In the genomic region with DNA sequence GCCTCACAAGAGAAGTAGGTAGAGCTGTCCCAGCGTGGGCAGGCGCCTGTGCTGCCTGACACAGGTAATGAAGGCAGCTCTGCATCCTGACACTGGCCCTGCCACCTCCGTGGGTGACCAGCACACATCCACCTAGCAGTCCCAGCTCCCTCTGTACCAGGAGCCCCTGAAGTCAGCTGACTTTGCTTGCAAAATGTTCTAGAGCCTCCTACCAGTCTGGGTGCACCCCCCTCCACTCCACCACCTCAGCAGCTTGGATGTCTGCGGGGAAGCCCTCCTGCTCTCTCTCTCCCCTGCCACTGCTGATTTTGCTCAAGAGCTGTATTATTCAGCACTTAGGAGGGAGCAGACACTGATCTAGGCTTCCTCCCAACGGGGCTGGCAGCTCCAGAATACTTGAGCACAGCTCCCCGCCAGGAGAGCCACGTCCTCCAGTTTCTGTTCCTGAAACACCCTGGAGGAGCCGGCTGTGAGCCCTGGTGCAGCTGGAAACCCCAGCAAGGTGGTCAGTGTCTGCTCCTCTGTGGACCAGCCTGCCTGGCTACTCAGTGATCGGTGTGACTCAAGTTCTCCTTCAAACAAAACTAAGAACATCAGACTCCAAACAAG, we compare ENCODE assay signal across 6 cellular contexts. TPM values are rescaled to one million over a fixed set of nuclear protein-coding genes. Genes with fewer than 3 reads are reported as not detected.
DNase-seq lines count a peak whose midpoint lies in the region; ATAC-seq and TF ChIP-seq lines count a peak whose summit lies in the region.

No MANE protein-coding gene starts in this region.

- H3K9me1 ChIP-seq in IMR-90 (ENCODE audit: insufficient read depth, low read length): no peaks in the 10 kb centered on the region; the same call in none of the 2 replicates

- no peaks in the 10 kb centered on the region for H3K9me3 Mint-ChIP-seq in activated naive CD4-positive, alpha-beta T cell treated with anti-CD3 and anti-CD28 coated beads for 36 hours

- no peak for TF ChIP-seq POLR2A in IMR-90 (IDR thresholded peaks at IDR 0.05; ENCODE audit: low read depth, low read length)

- H3K4me1 Mint-ChIP-seq in activated naive CD4-positive, alpha-beta T cell treated with anti-CD3 and anti-CD28 coated beads for 36 hours (ENCODE audit: low read depth): peaks cover 63% of the 10 kb centered on the region

- H3K14ac ChIP-seq in IMR-90 (replicated peaks; ENCODE audit: low read depth, low read length): peak overlapping the region; percentile 55; the same call in 1 of the 2 replicates

- H3K36me3 Mint-ChIP-seq in activated naive CD4-positive, alpha-beta T cell treated with anti-CD3 and anti-CD28 coated beads for 36 hours (ENCODE audit: low read depth): peaks cover 15% of the 10 kb centered on the region

- H4K8ac ChIP-seq in IMR-90 (ENCODE audit: low read depth in 2 of 2, low read length in 2 of 2): no peak overlapping the region; a peak in 1 of 4 replicates

- dilution Hi-C loops in IMR-90 (cut with HindIII; ENCODE audit: low sequenced_read_pairs, unreplicated experiment): no loop called here

- H2BK20ac ChIP-seq in IMR-90 (ENCODE audit: low read depth, low read length): no peak overlapping the region

- CTCF ChIA-PET in IMR-90 (lab: Yijun Ruan, JAX): interaction anchor here (0.7 kb wide), 1 partner anchor 77 kb away, joined by 3 read pairs; no protein-coding TSS in a partner anchor
- CTCF ChIA-PET in activated naive CD4-positive, alpha-beta T cell treated with anti-CD3 and anti-CD28 coated beads for 36 hours (lab: Charles Lee): interaction anchor here (0.8 to 1.3 kb wide), 5 partner anchors 13 to 153 kb away, joined by 3 to 6 read pairs (median 5); no protein-coding TSS in a partner anchor

- no peaks in the 10 kb centered on the region for H3K9me3 ChIP-seq in IMR-90 (ENCODE audit: control insufficient read depth, insufficient read depth, low read length)
- peaks cover 0 to 2% of the 10 kb centered on the region in 2 donors for H3K9me3 ChIP-seq in lung (ENCODE audit: control insufficient read depth in 2 of 2, insufficient read depth in 1 of 2, low read length in 1 of 2)

- ATAC-seq in IMR-90 (ENCODE audit: low read depth): no peak
- ATAC-seq in lung (ENCODE audit: insufficient read depth, low FRiP score): no peak
- no peak for ATAC-seq in activated CD4-positive, CD25-positive, alpha-beta regulatory T cell treated with anti-CD3 and anti-CD28 coated beads, Interleukin-2, amount 50 U/mL, for 24 hours
- ATAC-seq in HG03439 (IDR thresholded peaks at IDR 0.05; ENCODE audit: unreplicated experiment): no peak

- no peak overlapping the region for H4K5ac ChIP-seq in IMR-90 (ENCODE audit: low read depth, low read length)

- no peak overlapping the region; the same call in 1 of the 2 replicates for H2AK5ac ChIP-seq in IMR-90 (ENCODE audit: low read depth, low read length)

- POLR2A ChIA-PET in IMR-90 (lab: Charles Lee; ENCODE audit: unreplicated experiment): no interaction called here

- peak overlapping the region; percentile 20; the same call in 1 of the 2 replicates for H3K56ac ChIP-seq in IMR-90 (ENCODE audit: extremely low read depth, insufficient read depth, low read length)

- peaks cover 25 to 74% of the 10 kb centered on the region in 2 experiments for H3K79me1 ChIP-seq in IMR-90 (ENCODE audit: low read depth in 1 of 2, low read length in 2 of 2)

- H2BK5ac ChIP-seq in IMR-90 (ENCODE audit: low read depth, low read length, poor library complexity, severe bottlenecking): no peak overlapping the region

- H3K27ac ChIP-seq in IMR-90 (ENCODE audit: insufficient read depth, low read length): no peak overlapping the region; the same call in 1 of the 2 replicates
- H3K27ac ChIP-seq in lung (ENCODE audit: low read depth in 1 of 2, low read length in 1 of 2): peak overlapping the region; percentile 86 to 92

- H3K4me1 ChIP-seq in IMR-90 (ENCODE audit: control insufficient read depth, insufficient read depth, low read length) (peaks cover 19% of the 10 kb centered on the region), lung (ENCODE audit: control insufficient read depth in 2 of 2, insufficient read depth in 2 of 2, low read length in 2 of 2) (peaks cover 5 to 41% of the 10 kb centered on the region in 2 donors)

- no peaks in the 10 kb centered on the region for H3K27me3 Mint-ChIP-seq in activated naive CD4-positive, alpha-beta T cell treated with anti-CD3 and anti-CD28 coated beads for 36 hours (ENCODE audit: low read depth)

- H3K4me3 Mint-ChIP-seq in activated naive CD4-positive, alpha-beta T cell treated with anti-CD3 and anti-CD28 coated beads for 36 hours: peak overlapping the region; percentile 84

- DNase-seq in IMR-90: peak; percentile 34
- DNase-seq in activated naive CD4-positive, alpha-beta T cell treated with anti-CD3 and anti-CD28 coated beads for 36 hours: peak; percentile 64
- no peak for DNase-seq in lung (ENCODE audit: low spot score)
- DNase-seq in NCI-H2171 (lab: John Stamatoyannopoulos, UW): no peak

- H4K20me1 ChIP-seq in IMR-90 (ENCODE audit: insufficient read depth, low read length): peaks cover 10% of the 10 kb centered on the region; the same call in 1 of the 2 replicates

- peak overlapping the region; percentile 94 for H2AFZ ChIP-seq in IMR-90 (replicated peaks; ENCODE audit: low read length, poor library complexity)

- TF ChIP-seq RAD21 in IMR-90 (IDR thresholded peaks at IDR 0.05; ENCODE audit: low read length): no peak

- no peak overlapping the region for H3K18ac ChIP-seq in IMR-90 (ENCODE audit: low read depth, low read length)

- peak overlapping the region; percentile 43 for H3K9ac ChIP-seq in IMR-90 (ENCODE audit: low read depth, low read length)

- peak overlapping the region; percentile 74 for H3K27ac Mint-ChIP-seq in activated naive CD4-positive, alpha-beta T cell treated with anti-CD3 and anti-CD28 coated beads for 36 hours

- H4K91ac ChIP-seq in IMR-90 (ENCODE audit: insufficient read depth, low read depth, low read length): 0 out of 2 replicates have a peak overlapping the region, but pooled peaks have one; percentile 27

- in situ Hi-C loops in IMR-90 (cut with MboI; ENCODE audit: low sequenced_read_pairs): no loop called here

- H2BK15ac ChIP-seq in IMR-90 (ENCODE audit: low read depth, low read length): no peak overlapping the region

- peak overlapping the region; percentile 57 for H3K4ac ChIP-seq in IMR-90 (ENCODE audit: low read depth, low read length)

- no TSS peak for BruUV-seq in IMR-90 (replicated peaks; lab: Mats Ljungman, UMichigan)

- H3K27me3 ChIP-seq in IMR-90 (ENCODE audit: control insufficient read depth, insufficient read depth, low read length) (no peaks in the 10 kb centered on the region), lung (ENCODE audit: control insufficient read depth, insufficient read depth) (no peaks in the 10 kb centered on the region)

- WGBS in IMR-90 (ENCODE audit: extremely low coverage in 2 of 2, insufficient read length in 1 of 2), 2 experiments: 47% methylated on average over 3 of the region's 9 CpGs; no CpG with 5 or more reads in 1 of the 2 experiments
- 21 to 25% methylated on average over 9 of the region's 9 CpGs for WGBS in lung, 2 donors

- H2AK9ac ChIP-seq in IMR-90 (replicated peaks; ENCODE audit: low read depth, low read length, poor library complexity): peak overlapping the region; percentile 75

- peak overlapping the region; percentile 81 for H3K23ac ChIP-seq in IMR-90 (ENCODE audit: low read depth, low read length)

- H3K4me3 ChIP-seq in IMR-90 (ENCODE audit: insufficient read depth, low read depth, low read length): peak overlapping the region; percentile 95
- peak overlapping the region; percentile 75 for H3K4me3 ChIP-seq in lung

- peaks cover 3% of the 10 kb centered on the region for H3K36me3 ChIP-seq in IMR-90 (ENCODE audit: control insufficient read depth, insufficient read depth, low read length)
- peaks cover 0 to 7% of the 10 kb centered on the region in 2 donors for H3K36me3 ChIP-seq in lung (ENCODE audit: control insufficient read depth in 2 of 2, insufficient read depth in 2 of 2, low read length in 2 of 2)

- no peak for TF ChIP-seq CTCF in IMR-90 (conservative IDR thresholded peaks at IDR 0.05; ENCODE audit: low read depth, low read length)
- no peak for TF ChIP-seq CTCF in lung (IDR thresholded peaks at IDR 0.05; ENCODE audit: control extremely low read depth, extremely low read depth)

- no peak overlapping the region for H2BK120ac ChIP-seq in IMR-90 (ENCODE audit: low read depth, low read length)

- intact Hi-C loops in IMR-90 (cut with micrococcal nuclease): no loop called here
- intact Hi-C loops in activated naive CD4-positive, alpha-beta T cell treated with anti-CD3 and anti-CD28 coated beads for 36 hours (cut with micrococcal nuclease): loop anchor here (1.0 to 10.0 kb wide), 2 partner anchors 135 to 390 kb away; a partner anchor contains a TSS

- H3K4me2 ChIP-seq in IMR-90 (ENCODE audit: low read depth, low read length): peak overlapping the region; percentile 60

RNA-seq across cellular contexts. Expression of a gene that starts 1.0 kb away (rescaled TPM):
- 6.9 and 8.1 TPM in 2 replicates for total RNA-seq in IMR-90 (2012; rRNA removed)
- polyA plus RNA-seq in IMR-90 (2012; rRNA removed): 17.4 and 24.1 TPM in 2 replicates
- 13.4 and 20.8 TPM in 2 replicates for polyA plus RNA-seq in IMR-90 (2012; cell fraction: cytosol; rRNA removed)
- 31.6 and 83.7 TPM in 2 replicates for polyA plus RNA-seq in IMR-90 (2012; cell fraction: nucleus; rRNA removed; ENCODE audit: low replicate concordance)
- total RNA-seq in activated naive CD4-positive, alpha-beta T cell treated with anti-CD3 and anti-CD28 coated beads for 36 hours: 10 to 100 TPM; 33.6 to 35.3 TPM
- total RNA-seq in lung: 10 to 100 TPM; 15.2 to 45.9 TPM
- 10 to 100 TPM; 42.4 to 51.6 TPM for polyA plus RNA-seq in lung

RNA-seq across cellular contexts. Expression of a gene that starts 1.1 kb away (rescaled TPM):
- 12.8 and 12.9 TPM in 2 replicates for total RNA-seq in IMR-90 (2012; rRNA removed)
- polyA plus RNA-seq in IMR-90 (2012; rRNA removed): 18.4 and 23.4 TPM in 2 replicates
- 16.4 and 19.7 TPM in 2 replicates for polyA plus RNA-seq in IMR-90 (2012; cell fraction: cytosol; rRNA removed)
- 25.5 and 154 TPM in 2 replicates for polyA plus RNA-seq in IMR-90 (2012; cell fraction: nucleus; rRNA removed; ENCODE audit: low replicate concordance)
- total RNA-seq in activated naive CD4-positive, alpha-beta T cell treated with anti-CD3 and anti-CD28 coated beads for 36 hours: 10 to 100 TPM; 46.1 to 48.1 TPM
- total RNA-seq in lung: 10 to 100 TPM in 1 of 2 donors, 1 to 10 TPM in 1; 5.7 to 23.4 TPM
- 10 to 100 TPM; 17.2 to 19.4 TPM for polyA plus RNA-seq in lung

RNA-seq across cellular contexts. Expression of a gene that starts 18.9 kb away (rescaled TPM):
- total RNA-seq in IMR-90 (2012; rRNA removed) (not detected in 2 replicates), lung (1 to 10 TPM; 1.1 to 2.6 TPM)
- polyA plus RNA-seq in IMR-90 (2012; rRNA removed) (0.21 and 0.34 TPM in 2 replicates), lung (1 to 10 TPM; 3.2 to 3.8 TPM)
- polyA plus RNA-seq in IMR-90 (2012; cell fraction: cytosol; rRNA removed): 0.19 and 0.21 TPM in 2 replicates
- 0.11 and 0.23 TPM in 2 replicates for polyA plus RNA-seq in IMR-90 (2012; cell fraction: nucleus; rRNA removed; ENCODE audit: low replicate concordance)
- 1 to 10 TPM; 2.9 to 3.0 TPM for total RNA-seq in activated naive CD4-positive, alpha-beta T cell treated with anti-CD3 and anti-CD28 coated beads for 36 hours

RNA-seq across cellular contexts. Expression of a gene that starts 42.3 kb away (rescaled TPM):
- total RNA-seq in IMR-90 (2012; rRNA removed) (17.2 and 18.3 TPM in 2 replicates), lung (100 to 1,000 TPM in 1 of 2 donors, 10 to 100 TPM in 1; 39.1 to 123 TPM)
- polyA plus RNA-seq in IMR-90 (2012; rRNA removed) (28.4 and 33.1 TPM in 2 replicates), lung (100 to 1,000 TPM; 115 to 135 TPM)
- 28.1 and 45.4 TPM in 2 replicates for polyA plus RNA-seq in IMR-90 (2012; cell fraction: cytosol; rRNA removed)
- 63.8 and 197 TPM in 2 replicates for polyA plus RNA-seq in IMR-90 (2012; cell fraction: nucleus; rRNA removed; ENCODE audit: low replicate concordance)
- 10 to 100 TPM; 90.5 to 96.8 TPM for total RNA-seq in activated naive CD4-positive, alpha-beta T cell treated with anti-CD3 and anti-CD28 coated beads for 36 hours

RNA-seq across cellular contexts. Expression of a gene that starts 54.3 kb away (rescaled TPM):
- total RNA-seq in IMR-90 (2012; rRNA removed) (65.6 and 90.5 TPM in 2 replicates), lung (100 to 1,000 TPM; 113 to 404 TPM)
- polyA plus RNA-seq in IMR-90 (2012; rRNA removed) (169 and 228 TPM in 2 replicates), lung (100 to 1,000 TPM; 294 to 879 TPM)
- polyA plus RNA-seq in IMR-90 (2012; cell fraction: cytosol; rRNA removed): 205 and 351 TPM in 2 replicates
- polyA plus RNA-seq in IMR-90 (2012; cell fraction: nucleus; rRNA removed; ENCODE audit: low replicate concordance): 119 and 281 TPM in 2 replicates
- 100 to 1,000 TPM; 167 to 180 TPM for total RNA-seq in activated naive CD4-positive, alpha-beta T cell treated with anti-CD3 and anti-CD28 coated beads for 36 hours

Comparison
In these comparisons a context has a peak if more than half of its experiments do, and no peak if none do; other contexts are left out.
1. DNase-seq: peak in IMR-90 (single experiment) and activated naive CD4-positive, alpha-beta T cell treated with anti-CD3 and anti-CD28 coated beads for 36 hours (single experiment); none in lung (single experiment) and NCI-H2171 (single experiment).